In genomic region chr6:105458061-105458460, GRCh38 we compare ENCODE assay signal across 1 cellular context.
TF ChIP-seq lines count a peak whose summit lies in the region.

No MANE protein-coding gene starts in this region.

TF ChIP-seq in GM12878, 131 proteins besides CTCF, POLR2A, EP300 and RAD21:
- TF ChIP-seq ZBED1 (IDR thresholded peaks at IDR 0.05; ENCODE audit: borderline replicate concordance) (no peak), MLLT1 (IDR thresholded peaks at IDR 0.05) (peak; percentile 50; the same call in 1 of the 2 replicates), NBN (IDR thresholded peaks at IDR 0.05) (0 out of 2 replicates have a peak, but pooled peaks have one; percentile 50), ATF7 (IDR thresholded peaks at IDR 0.05; ENCODE audit: low read depth) (peak; percentile 33; the same call in 1 of the 2 replicates)
